ENCODE assay signal across 18 cellular contexts in genomic region chr1:20999525-21000244, GRCh38.
"Had no signal": no experiment of that assay in that cellular context is flagged by ENCODE, and none has a peak within 500 bp of the region (broad histone marks: within the 10 kb centered on the region; RNA-seq: fewer than 3 reads in every experiment).

No MANE protein-coding gene starts in this region.

- H3K27me3 Mint-ChIP-seq: activated CD4-positive, alpha-beta T cell treated with anti-CD3 and anti-CD28 coated beads, Interleukin-2, amount 10 ng/mL, durations not matched to agents 24 days and 14 days; activated naive CD8-positive, alpha-beta T cell treated with anti-CD3 and anti-CD28 coated beads, Interleukin-2, amount 10 ng/mL, durations not matched to agents 7 days and 5 days; naive thymus-derived CD8-positive, alpha-beta T cell; stimulated activated naive CD8-positive, alpha-beta T cell treated with anti-CD3 and anti-CD28 coated beads, Interleukin-15, amount 100 ng/mL, for 72 hours; T-helper 17 cell had no signal

- H3K9me3 ChIP-seq: colonic mucosa, esophagus muscularis mucosa, left lung, pancreas, tibial artery had no signal

- H3K27me3 ChIP-seq: colonic mucosa, esophagus muscularis mucosa, left lung, pancreas, tibial artery had no signal

- DNase-seq: activated CD4-positive, alpha-beta T cell treated with anti-CD3 and anti-CD28 coated beads, Interleukin-2, amount 10 ng/mL, durations not matched to agents 24 days and 14 days; activated naive CD4-positive, alpha-beta T cell treated with Interleukin-2 at 50 U/mL for 16 hours; activated naive CD8-positive, alpha-beta T cell treated with anti-CD3 and anti-CD28 coated beads, Interleukin-2, amount 10 ng/mL, durations not matched to agents 7 days and 5 days; activated T-cell treated with anti-CD3 and anti-CD28 coated beads, Interleukin-2, amount 50 U/mL, for 1 hour; amniotic stem cell; colonic mucosa; hippocampal formation; kidney glomerular epithelial cell; left lung; naive thymus-derived CD8-positive, alpha-beta T cell; pancreas; right cardiac atrium; stimulated activated CD4-positive, alpha-beta T cell treated with anti-CD3 and anti-CD28 coated beads, Interleukin-1b, Interleukin-23, amount 100 ng/mL, for 48 hours; stimulated activated naive CD8-positive, alpha-beta T cell treated with anti-CD3 and anti-CD28 coated beads, Interleukin-15, amount 100 ng/mL, for 72 hours; T-helper 17 cell; tibial artery had no signal

- H3K4me1 Mint-ChIP-seq: naive thymus-derived CD8-positive, alpha-beta T cell; stimulated activated naive CD8-positive, alpha-beta T cell treated with anti-CD3 and anti-CD28 coated beads, Interleukin-15, amount 100 ng/mL, for 72 hours had no signal

- H3K9me3 Mint-ChIP-seq: activated CD4-positive, alpha-beta T cell treated with anti-CD3 and anti-CD28 coated beads, Interleukin-2, amount 10 ng/mL, durations not matched to agents 24 days and 14 days; activated naive CD8-positive, alpha-beta T cell treated with anti-CD3 and anti-CD28 coated beads, Interleukin-2, amount 10 ng/mL, durations not matched to agents 7 days and 5 days; naive thymus-derived CD8-positive, alpha-beta T cell; stimulated activated naive CD8-positive, alpha-beta T cell treated with anti-CD3 and anti-CD28 coated beads, Interleukin-15, amount 100 ng/mL, for 72 hours had no signal

- H3K36me3 ChIP-seq: colonic mucosa, pancreas, tibial artery had no signal

- H3K4me3 Mint-ChIP-seq: activated CD4-positive, alpha-beta T cell treated with anti-CD3 and anti-CD28 coated beads, Interleukin-2, amount 10 ng/mL, durations not matched to agents 24 days and 14 days; activated naive CD8-positive, alpha-beta T cell treated with anti-CD3 and anti-CD28 coated beads, Interleukin-2, amount 10 ng/mL, durations not matched to agents 7 days and 5 days; naive thymus-derived CD8-positive, alpha-beta T cell; stimulated activated naive CD8-positive, alpha-beta T cell treated with anti-CD3 and anti-CD28 coated beads, Interleukin-15, amount 100 ng/mL, for 72 hours; T-helper 17 cell had no signal

- H3K27ac Mint-ChIP-seq: activated CD4-positive, alpha-beta T cell treated with anti-CD3 and anti-CD28 coated beads, Interleukin-2, amount 10 ng/mL, durations not matched to agents 24 days and 14 days; activated naive CD8-positive, alpha-beta T cell treated with anti-CD3 and anti-CD28 coated beads, Interleukin-2, amount 10 ng/mL, durations not matched to agents 7 days and 5 days; stimulated activated naive CD8-positive, alpha-beta T cell treated with anti-CD3 and anti-CD28 coated beads, Interleukin-15, amount 100 ng/mL, for 72 hours; T-helper 17 cell had no signal

- ATAC-seq: left lung; naive thymus-derived CD8-positive, alpha-beta T cell; pancreas; right cardiac atrium; stimulated activated naive CD8-positive, alpha-beta T cell treated with anti-CD3 and anti-CD28 coated beads, Interleukin-15, amount 100 ng/mL, for 72 hours; T-helper 17 cell had no signal

- H3K27ac ChIP-seq: colonic mucosa, esophagus muscularis mucosa, left lung, pancreas, skin epidermis, tibial artery had no signal

- H3K4me3 ChIP-seq: colonic mucosa, esophagus muscularis mucosa, left lung, pancreas, skin epidermis, tibial artery had no signal
